Comparison of ENCODE assay signal across 18 cellular contexts in genomic region chr9:71562140-71562539, GRCh38.
A peak's percentile ranks its signal among the peaks of the same experiment; 100 is the strongest.
DNase-seq lines count a peak whose midpoint lies in the region; ATAC-seq and TF ChIP-seq lines count a peak whose summit lies in the region.
"Had no signal": no experiment of that assay in that cellular context is flagged by ENCODE, and none has a peak within 500 bp of the region (broad histone marks: within the 10 kb centered on the region; RNA-seq: fewer than 3 reads in every experiment).

No MANE protein-coding gene starts in this region.

- no peak overlapping the region for H4K5ac ChIP-seq in mesendoderm (ENCODE audit: low read length)

- no peaks in the 10 kb centered on the region for H3K9me3 Mint-ChIP-seq in WTC11
- H3K9me3 Mint-ChIP-seq: CD4-positive, CD25-positive, alpha-beta regulatory T cell had no signal

- ATAC-seq in WTC11 (peak; percentile 95), GM21529 (IDR thresholded peaks at IDR 0.05; ENCODE audit: unreplicated experiment) (no peak)
- ATAC-seq: GM12878, K562 had no signal

- peaks cover 10% of the 10 kb centered on the region for H3K4me1 Mint-ChIP-seq in WTC11
- H3K4me1 Mint-ChIP-seq: CD4-positive, CD25-positive, alpha-beta regulatory T cell; CD8-positive, alpha-beta memory T cell had no signal

- no peak overlapping the region for H3K4me2 ChIP-seq in mesendoderm (ENCODE audit: low read length)

- no peaks in the 10 kb centered on the region for H3K36me3 Mint-ChIP-seq in WTC11
- H3K36me3 Mint-ChIP-seq: CD4-positive, CD25-positive, alpha-beta regulatory T cell; CD8-positive, alpha-beta memory T cell had no signal

- no peak overlapping the region for H2AK5ac ChIP-seq in mesendoderm (ENCODE audit: low read length)

- H3K36me3 ChIP-seq in H7 (replicated peaks; ENCODE audit: control insufficient read depth, insufficient read depth, low read length) (no peaks in the 10 kb centered on the region), mesendoderm (ENCODE audit: control insufficient read depth, insufficient read depth, low read length) (no peaks in the 10 kb centered on the region)
- H3K36me3 ChIP-seq: BE2C had no signal

- H3K27ac ChIP-seq in mesendoderm (ENCODE audit: low read depth, low read length), result no peak overlapping the region

- no peak overlapping the region for H3K27ac Mint-ChIP-seq in WTC11
- H3K27ac Mint-ChIP-seq: CD4-positive, CD25-positive, alpha-beta regulatory T cell; CD8-positive, alpha-beta memory T cell had no signal

- H3K9ac ChIP-seq in mesendoderm (ENCODE audit: low read length), result no peak overlapping the region

- DNase-seq in H7, result peak; percentile 39
- DNase-seq in WTC11 (ENCODE audit: low spot score), result peak; percentile 17
- DNase-seq in iPS DF 19.7 (ENCODE audit: low read depth, low spot score), result peak; percentile 17
- DNase-seq in mesendoderm, result peak; percentile 50
- no peak for DNase-seq in activated gamma-delta T cell treated with Interleukin-2 at 50 U/mL for 16 hours
- no peak for DNase-seq in MV-4-11 (lab: John Stamatoyannopoulos, UW)
- DNase-seq: BE2C; C1 segment of cervical spinal cord; CD4-positive, CD25-positive, alpha-beta regulatory T cell; CD8-positive, alpha-beta memory T cell; COR-L47; DMS 273 treated with DMSO at 0.1 percent for 48 hours; DMS53; DND-41; EL had no signal

- peaks cover 4% of the 10 kb centered on the region for H3K4me1 ChIP-seq in mesendoderm (ENCODE audit: control insufficient read depth, low read depth, low read length)
- H3K4me1 ChIP-seq: BE2C had no signal

- POLR2A ChIA-PET in WTC11 (lab: Charles Lee), result no interaction called here

- H4K8ac ChIP-seq in mesendoderm (ENCODE audit: low read depth, low read length), result no peak overlapping the region

- no peak overlapping the region for H2BK15ac ChIP-seq in mesendoderm (replicated peaks; ENCODE audit: low read depth)

- H3K4ac ChIP-seq in mesendoderm (ENCODE audit: low read depth, low read length), result no peak overlapping the region

- no peak overlapping the region for H3K18ac ChIP-seq in mesendoderm (ENCODE audit: low read length)

- no peaks in the 10 kb centered on the region for H3K79me2 ChIP-seq in mesendoderm (ENCODE audit: control insufficient read depth, insufficient read depth, low read length)

- no peaks in the 10 kb centered on the region for H3K79me1 ChIP-seq in mesendoderm (ENCODE audit: low read length)

- H2BK120ac ChIP-seq in mesendoderm (ENCODE audit: low read depth, low read length), result no peak overlapping the region

- H3K4me3 ChIP-seq in H7 (ENCODE audit: insufficient read depth, low read depth, low read length) (no peak overlapping the region), mesendoderm (ENCODE audit: low read length) (no peak overlapping the region)
- H3K4me3 ChIP-seq: GM12878, K562 had no signal

- H3K23ac ChIP-seq in mesendoderm (ENCODE audit: low read length), result no peak overlapping the region

- no peaks in the 10 kb centered on the region for H3K27me3 Mint-ChIP-seq in WTC11 (ENCODE audit: low read depth)

- no peaks in the 10 kb centered on the region for H3K27me3 ChIP-seq in H7 (ENCODE audit: control insufficient read depth, insufficient read depth, low read length)
- no peaks in the 10 kb centered on the region for H3K27me3 ChIP-seq in mesendoderm (ENCODE audit: insufficient read depth, low read length, poor library complexity)

- no peak overlapping the region for H3K56ac ChIP-seq in mesendoderm (ENCODE audit: low read length)

- H3K4me3 Mint-ChIP-seq in WTC11, result no peak overlapping the region
- H3K4me3 Mint-ChIP-seq: CD4-positive, CD25-positive, alpha-beta regulatory T cell; CD8-positive, alpha-beta memory T cell had no signal

- no CpG with 5 or more reads among the region's 4 CpGs for WGBS in mesendoderm (ENCODE audit: extremely low coverage, insufficient coverage, low lambda C conversion rate)

- CTCF ChIA-PET in WTC11 (lab: Charles Lee), result interaction anchor here (0.6 to 1.5 kb wide), 8 partner anchors 8 to 276 kb away, joined by 3 to 7 read pairs (median 3); no protein-coding TSS in a partner anchor

- H2BK5ac ChIP-seq in mesendoderm (ENCODE audit: low read length), result no peak overlapping the region

- no peak for TF ChIP-seq CTCF in WTC11 (IDR thresholded peaks at IDR 0.05)

TF ChIP-seq in WTC11, 78 proteins besides CTCF, POLR2A, EP300 and RAD21 (continues in another document):
- no peak for TF ChIP-seq SMAD4 (CRISPR knock-in tag; IDR thresholded peaks at IDR 0.05)
- TF ChIP-seq, protein P1, sequence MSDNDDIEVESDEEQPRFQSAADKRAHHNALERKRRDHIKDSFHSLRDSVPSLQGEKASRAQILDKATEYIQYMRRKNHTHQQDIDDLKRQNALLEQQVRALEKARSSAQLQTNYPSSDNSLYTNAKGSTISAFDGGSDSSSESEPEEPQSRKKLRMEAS (CRISPR knock-in tag; IDR thresholded peaks at IDR 0.05), result no peak
- no peak for TF ChIP-seq EMX1 (CRISPR knock-in tag; IDR thresholded peaks at IDR 0.05)
- TF ChIP-seq NR1H2 (CRISPR knock-in tag; IDR thresholded peaks at IDR 0.05), result no peak
- TF ChIP-seq NFYB (CRISPR knock-in tag; conservative IDR thresholded peaks at IDR 0.05; ENCODE audit: low read depth), result no peak
- no peak for TF ChIP-seq USF1 (CRISPR knock-in tag; IDR thresholded peaks at IDR 0.05)
- no peak for TF ChIP-seq E2F1 (CRISPR knock-in tag; IDR thresholded peaks at IDR 0.05)
- TF ChIP-seq MXD4 (CRISPR knock-in tag; IDR thresholded peaks at IDR 0.05; ENCODE audit: borderline replicate concordance), result no peak
- TF ChIP-seq, protein P2, sequence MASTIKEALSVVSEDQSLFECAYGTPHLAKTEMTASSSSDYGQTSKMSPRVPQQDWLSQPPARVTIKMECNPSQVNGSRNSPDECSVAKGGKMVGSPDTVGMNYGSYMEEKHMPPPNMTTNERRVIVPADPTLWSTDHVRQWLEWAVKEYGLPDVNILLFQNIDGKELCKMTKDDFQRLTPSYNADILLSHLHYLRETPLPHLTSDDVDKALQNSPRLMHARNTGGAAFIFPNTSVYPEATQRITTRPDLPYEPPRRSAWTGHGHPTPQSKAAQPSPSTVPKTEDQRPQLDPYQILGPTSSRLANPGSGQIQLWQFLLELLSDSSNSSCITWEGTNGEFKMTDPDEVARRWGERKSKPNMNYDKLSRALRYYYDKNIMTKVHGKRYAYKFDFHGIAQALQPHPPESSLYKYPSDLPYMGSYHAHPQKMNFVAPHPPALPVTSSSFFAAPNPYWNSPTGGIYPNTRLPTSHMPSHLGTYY (CRISPR knock-in tag; IDR thresholded peaks at IDR 0.05), result no peak
- TF ChIP-seq STAT6 (CRISPR knock-in tag; conservative IDR thresholded peaks at IDR 0.05; ENCODE audit: low read depth), result no peak
- no peak for TF ChIP-seq ZNF396 (CRISPR knock-in tag; IDR thresholded peaks at IDR 0.05; ENCODE audit: borderline replicate concordance)
- no peak for TF ChIP-seq ZNF416 (CRISPR knock-in tag; IDR thresholded peaks at IDR 0.05)

Comparison
In these comparisons a context has a peak if more than half of its experiments do, and no peak if none do; other contexts are left out.
1. DNase-seq: peak in H7 (single experiment), WTC11 (single experiment), iPS DF 19.7 (single experiment) and mesendoderm (single experiment); none in activated gamma-delta T cell treated with Interleukin-2 at 50 U/mL for 16 hours (single experiment) and MV-4-11 (single experiment).